Comparison of ENCODE assay signal across 19 cellular contexts in the genomic region with DNA sequence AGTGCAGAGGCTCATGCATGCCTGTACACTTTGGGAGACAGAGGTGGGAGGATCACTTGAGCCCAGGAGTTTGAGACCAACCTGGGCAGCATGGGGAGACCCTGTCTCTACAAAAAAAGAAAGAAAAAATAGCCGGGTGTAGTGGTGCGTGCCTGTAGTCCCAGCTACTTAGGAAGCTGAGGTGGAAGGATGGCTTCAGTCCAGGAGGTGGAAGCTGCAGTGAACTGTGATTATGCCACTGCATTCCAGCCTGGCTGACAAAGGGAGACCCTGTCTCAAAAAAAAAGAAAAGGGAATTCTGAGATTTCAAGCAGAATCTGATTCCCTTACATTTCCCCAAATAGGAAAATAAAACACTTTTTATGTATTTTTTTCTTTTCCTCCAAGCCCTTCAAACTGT.
DNase-seq lines count a peak whose midpoint lies in the region; ATAC-seq and TF ChIP-seq lines count a peak whose summit lies in the region.
"Had no signal": no experiment of that assay in that cellular context is flagged by ENCODE, and none has a peak within 500 bp of the region (broad histone marks: within the 10 kb centered on the region; RNA-seq: fewer than 3 reads in every experiment).

No MANE protein-coding gene starts in this region.

- no peaks in the 10 kb centered on the region for H3K79me2 ChIP-seq in mammary epithelial cell (ENCODE audit: insufficient read depth, low read length)

- no peak for TF ChIP-seq CTCF in breast epithelium (IDR thresholded peaks at IDR 0.05)
- no peak for TF ChIP-seq CTCF in mammary epithelial cell (conservative IDR thresholded peaks at IDR 0.05 in 1 of 2, IDR thresholded peaks at IDR 0.05 in 1 of 2; ENCODE audit: extremely low read depth in 1 of 2, insufficient read depth in 1 of 2, low read depth in 1 of 2, low read length in 2 of 2)
- no peak for TF ChIP-seq CTCF in sigmoid colon (IDR thresholded peaks at IDR 0.05)

- H3K27me3 ChIP-seq in breast epithelium (no peaks in the 10 kb centered on the region), mammary epithelial cell (ENCODE audit: insufficient read depth, low read length) (no peaks in the 10 kb centered on the region), sigmoid colon (no peaks in the 10 kb centered on the region)

- no peak overlapping the region for H3K27ac Mint-ChIP-seq in activated T-helper 2 cell treated with anti-CD3 and anti-CD28 coated beads, Interferon-gamma antibody, Interleukin-2, Interleukin-4, amounts not matched to agents 10 μg/mL and 5 μg/mL and 100 μg/mL, durations not matched to agents 14 hours and 24 hours and 36 hours
- H3K27ac Mint-ChIP-seq: CD8-positive, alpha-beta T cell had no signal

- no peak overlapping the region for H3K9ac ChIP-seq in mammary epithelial cell (ENCODE audit: insufficient read depth, low read length)

- no peak overlapping the region for H3K4me3 Mint-ChIP-seq in activated T-helper 2 cell treated with anti-CD3 and anti-CD28 coated beads, Interferon-gamma antibody, Interleukin-2, Interleukin-4, amounts not matched to agents 10 μg/mL and 5 μg/mL and 100 μg/mL, durations not matched to agents 14 hours and 24 hours and 36 hours (ENCODE audit: low read depth)
- H3K4me3 Mint-ChIP-seq: CD8-positive, alpha-beta T cell had no signal

- DNase-seq in breast epithelium (ENCODE audit: low spot score in 2 of 2) (no peak), mammary epithelial cell (no peak), kidney glomerular epithelial cell (lab: John Stamatoyannopoulos, UW) (peak; percentile 61), sigmoid colon (no peak), left lobe of liver (ENCODE audit: low spot score) (no peak)
- DNase-seq in activated effector memory CD4-positive, alpha-beta T cell treated with anti-CD3 and anti-CD28 coated beads, Interleukin-2, amount 50 U/mL, for 16 hours: no peak
- DNase-seq in activated T-helper 2 cell treated with anti-CD3 and anti-CD28 coated beads, Interferon-gamma antibody, Interleukin-2, Interleukin-4, amounts not matched to agents 10 μg/mL and 5 μg/mL and 100 μg/mL, durations not matched to agents 14 hours and 24 hours and 36 hours (ENCODE audit: low spot score): no peak
- DNase-seq: CD8-positive, alpha-beta T cell; H7; KBM-7; NCI-H1048; NCI-H1694; NCI-H2107; NCI-H226; NCI-H526; NK-92 treated with Interleukin-12 subunit alpha and Interleukin-12 subunit beta, amount 100 ng/mL, for 24 hours; OCI-M1 had no signal

- CTCF ChIA-PET in mammary epithelial cell (lab: Charles Lee; ENCODE audit: low non-redundant PET): no interaction called here

- no peaks in the 10 kb centered on the region for H4K20me1 ChIP-seq in mammary epithelial cell (ENCODE audit: insufficient read depth, low read length)

- TF ChIP-seq POLR2A in breast epithelium (IDR thresholded peaks at IDR 0.05) (no peak), sigmoid colon (IDR thresholded peaks at IDR 0.05) (no peak)

- no TSS peak for BruUV-seq in mammary epithelial cell (replicated peaks; lab: Mats Ljungman, UMichigan)

- no peaks in the 10 kb centered on the region for H3K9me3 Mint-ChIP-seq in activated T-helper 2 cell treated with anti-CD3 and anti-CD28 coated beads, Interferon-gamma antibody, Interleukin-2, Interleukin-4, amounts not matched to agents 10 μg/mL and 5 μg/mL and 100 μg/mL, durations not matched to agents 14 hours and 24 hours and 36 hours
- H3K9me3 Mint-ChIP-seq: CD8-positive, alpha-beta T cell had no signal

- no peak for TF ChIP-seq EP300 in sigmoid colon (IDR thresholded peaks at IDR 0.05)

- peaks cover 7% of the 10 kb centered on the region for H3K27me3 Mint-ChIP-seq in activated T-helper 2 cell treated with anti-CD3 and anti-CD28 coated beads, Interferon-gamma antibody, Interleukin-2, Interleukin-4, amounts not matched to agents 10 μg/mL and 5 μg/mL and 100 μg/mL, durations not matched to agents 14 hours and 24 hours and 36 hours (ENCODE audit: low read depth)

- dilution Hi-C loops in mammary epithelial cell (cut with HindIII; ENCODE audit: low sequenced_read_pairs): no loop called here

- peaks cover 8% of the 10 kb centered on the region for H3K4me1 Mint-ChIP-seq in activated T-helper 2 cell treated with anti-CD3 and anti-CD28 coated beads, Interferon-gamma antibody, Interleukin-2, Interleukin-4, amounts not matched to agents 10 μg/mL and 5 μg/mL and 100 μg/mL, durations not matched to agents 14 hours and 24 hours and 36 hours (ENCODE audit: low read depth)

- no peaks in the 10 kb centered on the region for H3K36me3 Mint-ChIP-seq in activated T-helper 2 cell treated with anti-CD3 and anti-CD28 coated beads, Interferon-gamma antibody, Interleukin-2, Interleukin-4, amounts not matched to agents 10 μg/mL and 5 μg/mL and 100 μg/mL, durations not matched to agents 14 hours and 24 hours and 36 hours (ENCODE audit: low read depth)
- H3K36me3 Mint-ChIP-seq: CD8-positive, alpha-beta T cell had no signal

- H3K4me3 ChIP-seq in breast epithelium (no peak overlapping the region), mammary epithelial cell (replicated peaks in 1 of 3; ENCODE audit: insufficient read depth in 1 of 3, low read depth in 2 of 3, low read length in 3 of 3) (no peak overlapping the region), sigmoid colon (no peak overlapping the region), urinary bladder (ENCODE audit: low read depth, low read length) (no peak overlapping the region)

- WGBS in mammary epithelial cell (ENCODE audit: low coverage, missing lambda C conversion rate): 25% methylated on average over 2 of the region's 2 CpGs
- WGBS in sigmoid colon, 2 donors: 83 to 85% methylated on average over 2 of the region's 2 CpGs
- WGBS in urinary bladder: 38% methylated on average over 2 of the region's 2 CpGs

- H3K4me2 ChIP-seq in mammary epithelial cell (ENCODE audit: insufficient read depth, low read depth, low read length): no peak overlapping the region

- H3K9me3 ChIP-seq in breast epithelium (no peaks in the 10 kb centered on the region), mammary epithelial cell (replicated peaks; ENCODE audit: insufficient read depth, low read length) (no peaks in the 10 kb centered on the region), sigmoid colon (no peaks in the 10 kb centered on the region)

- H3K4me1 ChIP-seq in breast epithelium: peaks cover 0 to 17% of the 10 kb centered on the region in 2 donors
- H3K4me1 ChIP-seq in mammary epithelial cell (ENCODE audit: insufficient read depth, low read length): peaks cover 27% of the 10 kb centered on the region
- H3K4me1 ChIP-seq in sigmoid colon: peaks cover 0 to 91% (median 81%) of the 10 kb centered on the region in 4 donors
- H3K4me1 ChIP-seq in urinary bladder (ENCODE audit: insufficient read depth): no peaks in the 10 kb centered on the region

- H3K36me3 ChIP-seq in breast epithelium (no peaks in the 10 kb centered on the region), mammary epithelial cell (ENCODE audit: insufficient read depth, low read length) (no peaks in the 10 kb centered on the region), sigmoid colon (no peaks in the 10 kb centered on the region), urinary bladder (ENCODE audit: insufficient read depth) (no peaks in the 10 kb centered on the region)

- no peak for ATAC-seq in left lobe of liver
- ATAC-seq: CD8-positive, alpha-beta T cell had no signal

- no peak overlapping the region for H2AFZ ChIP-seq in mammary epithelial cell (ENCODE audit: low read depth, low read length)

- peak overlapping the region; percentile 9 to 34 for H3K27ac ChIP-seq in breast epithelium
- no peak overlapping the region for H3K27ac ChIP-seq in mammary epithelial cell (ENCODE audit: insufficient read depth, low read depth, low read length)
- peak overlapping the region; percentile 82 to 90 (median 86) for H3K27ac ChIP-seq in sigmoid colon
- H3K27ac ChIP-seq in urinary bladder (ENCODE audit: low read depth): peak overlapping the region; percentile 10
- H3K27ac ChIP-seq: 22Rv1 had no signal

- in situ Hi-C loops in mammary epithelial cell (cut with MboI; ENCODE audit: low sequenced_read_pairs in 2 of 2): no loop called here

- intact Hi-C loops in breast epithelium (cut with DNase I; ENCODE audit: low total_unique reads): no loop called here
- intact Hi-C loops in mammary epithelial cell (cut with micrococcal nuclease): no loop called here
- intact Hi-C loops in sigmoid colon (cut with DNase I): no loop called here
- intact Hi-C loops in activated T-helper 2 cell treated with anti-CD3 and anti-CD28 coated beads, Interferon-gamma antibody, Interleukin-2, Interleukin-4, amounts not matched to agents 10 μg/mL and 5 μg/mL and 100 μg/mL, durations not matched to agents 14 hours and 24 hours and 36 hours (cut with micrococcal nuclease): loop anchor here (10.0 kb wide), 1 partner anchor 197 kb away; no protein-coding TSS in a partner anchor
